Comparison of ENCODE assay signal across 13 cellular contexts in the genomic region with DNA sequence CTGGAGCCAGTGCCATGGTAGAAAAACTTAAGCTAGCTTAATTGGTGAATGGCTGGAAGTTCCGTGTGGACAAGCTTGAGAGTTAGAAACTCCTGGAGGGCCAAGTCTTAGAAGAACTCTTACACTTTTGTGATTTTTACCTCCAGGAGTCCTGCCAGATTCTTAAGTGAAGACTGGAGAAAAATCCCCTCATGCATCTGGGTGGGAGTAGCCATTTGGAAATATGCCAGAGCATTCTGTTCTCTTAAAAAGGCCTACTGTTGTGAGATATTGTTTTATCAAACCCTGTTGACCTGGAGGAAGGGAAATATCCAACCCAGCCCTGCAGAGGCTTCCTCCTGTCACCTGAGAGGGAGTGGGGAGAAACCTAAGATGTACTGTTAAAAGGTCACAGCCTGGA. TPM values are rescaled to one million over a fixed set of nuclear protein-coding genes. Genes with fewer than 3 reads are reported as not detected.
DNase-seq lines count a peak whose midpoint lies in the region; ATAC-seq and TF ChIP-seq lines count a peak whose summit lies in the region.
"Had no signal": no experiment of that assay in that cellular context is flagged by ENCODE, and none has a peak within 500 bp of the region (broad histone marks: within the 10 kb centered on the region; RNA-seq: fewer than 3 reads in every experiment).

No MANE protein-coding gene starts in this region.

- no peak overlapping the region for H3K27ac Mint-ChIP-seq in WTC11
- H3K27ac Mint-ChIP-seq: GM23338 had no signal

- no peak overlapping the region for H3K4me2 ChIP-seq in trophoblast cell (ENCODE audit: low read length)
- H3K4me2 ChIP-seq: GM23338 had no signal

- H3K27ac ChIP-seq in trophoblast cell (ENCODE audit: low read depth, low read length): peak overlapping the region; percentile 60
- H3K27ac ChIP-seq in upper lobe of left lung: no peak overlapping the region
- H3K27ac ChIP-seq: C4-2B had no signal

- no peak overlapping the region for H3K4me3 ChIP-seq in fibroblast of pulmonary artery (replicated peaks; ENCODE audit: low read depth, low read length)
- no peak overlapping the region for H3K4me3 ChIP-seq in trophoblast cell (ENCODE audit: low read depth, low read length)
- no peak overlapping the region for H3K4me3 ChIP-seq in upper lobe of left lung
- H3K4me3 ChIP-seq: GM23338 had no signal

- peak overlapping the region; percentile 53 for H2BK5ac ChIP-seq in trophoblast cell (ENCODE audit: low read depth, low read length, poor library complexity)

- H3K14ac ChIP-seq in trophoblast cell (ENCODE audit: low read length): no peak overlapping the region

- no peak overlapping the region for H3K23ac ChIP-seq in trophoblast cell (ENCODE audit: low read length)

- no peaks in the 10 kb centered on the region; the same call in 1 of the 2 replicates for H3K27me3 Mint-ChIP-seq in WTC11 (ENCODE audit: low read depth)
- H3K27me3 Mint-ChIP-seq: CD4-positive, alpha-beta memory T cell had no signal

- H3K9me3 Mint-ChIP-seq in WTC11: no peaks in the 10 kb centered on the region; the same call in 1 of the 2 replicates
- H3K9me3 Mint-ChIP-seq: GM23338 had no signal

- H4K91ac ChIP-seq in trophoblast cell (ENCODE audit: low read depth, low read length): no peak overlapping the region

- TF ChIP-seq CTCF in fibroblast of pulmonary artery (IDR thresholded peaks at IDR 0.05; ENCODE audit: low read length, missing control alignments) (no peak), WTC11 (IDR thresholded peaks at IDR 0.05) (no peak), upper lobe of left lung (IDR thresholded peaks at IDR 0.05) (no peak)

- H3K4me1 Mint-ChIP-seq in WTC11: peaks cover 18% of the 10 kb centered on the region
- H3K4me1 Mint-ChIP-seq: CD4-positive, alpha-beta memory T cell had no signal

- H3K4ac ChIP-seq in trophoblast cell (ENCODE audit: low read depth, low read length): no peak overlapping the region

- no peaks in the 10 kb centered on the region for H3K36me3 Mint-ChIP-seq in WTC11

- no peak overlapping the region for H3K4me3 Mint-ChIP-seq in WTC11
- H3K4me3 Mint-ChIP-seq: CD4-positive, alpha-beta memory T cell; GM23338 had no signal

- ATAC-seq in WTC11 (no peak), upper lobe of left lung (ENCODE audit: low FRiP score in 2 of 2) (no peak)
- ATAC-seq: GM23338 had no signal

- H3K27me3 ChIP-seq in trophoblast cell (ENCODE audit: insufficient read depth, low read length) (no peaks in the 10 kb centered on the region), upper lobe of left lung (no peaks in the 10 kb centered on the region)
- H3K27me3 ChIP-seq: BE2C had no signal

- H3K18ac ChIP-seq in trophoblast cell (ENCODE audit: low read length): no peak overlapping the region

- no peak overlapping the region for H2AFZ ChIP-seq in trophoblast cell (ENCODE audit: insufficient read depth, low read length, poor library complexity)
- H2AFZ ChIP-seq: GM23338 had no signal

- H3K9me3 ChIP-seq in trophoblast cell (ENCODE audit: insufficient read depth, low read depth, low read length) (peaks cover 1% of the 10 kb centered on the region), upper lobe of left lung (no peaks in the 10 kb centered on the region)
- H3K9me3 ChIP-seq: BE2C had no signal

- H3K36me3 ChIP-seq in trophoblast cell (ENCODE audit: control insufficient read depth in 1 of 2, insufficient read depth in 2 of 2, low read length in 2 of 2) (peaks cover 0 to 9% of the 10 kb centered on the region in 2 experiments), upper lobe of left lung (peaks cover 0 to 32% (median 6%) of the 10 kb centered on the region in 4 donors)
- H3K36me3 ChIP-seq: BE2C had no signal

- H4K8ac ChIP-seq in trophoblast cell (ENCODE audit: low read depth, low read length): no peak overlapping the region

- TF ChIP-seq EP300 in upper lobe of left lung (IDR thresholded peaks at IDR 0.05): no peak

- H4K12ac ChIP-seq in trophoblast cell (ENCODE audit: low read depth, low read length): no peak overlapping the region

- H3K4me1 ChIP-seq in trophoblast cell (ENCODE audit: control insufficient read depth in 1 of 2, insufficient read depth in 2 of 2, low read length in 2 of 2) (peaks cover 14 to 22% of the 10 kb centered on the region in 2 experiments), upper lobe of left lung (peaks cover 0 to 7% (median 2%) of the 10 kb centered on the region in 4 donors)
- H3K4me1 ChIP-seq: BE2C had no signal

- H2BK120ac ChIP-seq in trophoblast cell (ENCODE audit: insufficient read depth, low read length, poor library complexity): no peak overlapping the region

- H2AK5ac ChIP-seq in trophoblast cell (ENCODE audit: low read length): no peak overlapping the region

- TF ChIP-seq POLR2A in upper lobe of left lung (IDR thresholded peaks at IDR 0.05): no peak

- WGBS in trophoblast cell (ENCODE audit: extremely low coverage, insufficient coverage, insufficient read length): no CpG with 5 or more reads among the region's 1 CpG
- WGBS in upper lobe of left lung, 2 donors: 90 to 95% methylated on average over 1 of the region's 1 CpG

- CTCF ChIA-PET in WTC11 (lab: Charles Lee): interaction anchor here (1.1 kb wide), 1 partner anchor 18 kb away, joined by 7 read pairs; a partner anchor contains a TSS

- DNase-seq in amniotic epithelial cell (ENCODE audit: low read depth) (peak; percentile 51), fibroblast of pulmonary artery (ENCODE audit: low read depth) (peak; percentile 25), trophoblast cell (peak in 1 of 2 donors; percentile 10), SHP77 treated with DMSO at 0.1 percent for 48 hours (lab: John Stamatoyannopoulos, UW) (no peak), WTC11 (ENCODE audit: low spot score) (no peak), upper lobe of left lung (no peak)
- no peak for DNase-seq in activated CD4-positive, alpha-beta T cell treated with anti-CD3 and anti-CD28 coated beads for 48 hours
- DNase-seq: BE2C; CD4-positive, alpha-beta memory T cell; DMS79; H7 had no signal

- no peak overlapping the region for H3K9ac ChIP-seq in trophoblast cell (ENCODE audit: low read length)

- peaks cover 9% of the 10 kb centered on the region for H3K79me1 ChIP-seq in trophoblast cell (ENCODE audit: low read length)

- no peak overlapping the region for H2BK12ac ChIP-seq in trophoblast cell (ENCODE audit: low read length)

- POLR2A ChIA-PET in WTC11 (lab: Charles Lee): no interaction called here

- no peaks in the 10 kb centered on the region for H3K79me2 ChIP-seq in trophoblast cell (ENCODE audit: control insufficient read depth, insufficient read depth, low read length, poor library complexity)

TF ChIP-seq in WTC11, 78 proteins besides CTCF, POLR2A, EP300 and RAD21:
- TF ChIP-seq TCF7 (CRISPR knock-in tag; IDR thresholded peaks at IDR 0.05; ENCODE audit: low read depth) (no peak), GABPB1 (CRISPR knock-in tag; IDR thresholded peaks at IDR 0.05) (no peak)

RNA-seq across cellular contexts. Expression of a gene that starts 17.6 kb away (rescaled TPM):
- polyA plus RNA-seq in trophoblast cell (2013): 12.6 and 14.3 TPM in 2 replicates
- total RNA-seq in WTC11 (2021) (40.7 to 44.3 TPM (median 42.4 TPM) in 3 replicates), upper lobe of left lung (10 to 100 TPM in 1 of 6 donors, 1 to 10 TPM in 1, under 1 TPM in 3, not detected in 1; 0.49 to 18.6 (median 0.61) TPM)
- polyA plus RNA-seq: CD4-positive, alpha-beta memory T cell had no signal

RNA-seq across cellular contexts. Expression of a gene that starts 43.8 kb away (rescaled TPM):
- 28.7 and 29.8 TPM in 2 replicates for polyA plus RNA-seq in trophoblast cell (2013)
- 32.4 to 44.3 TPM (median 36.0 TPM) in 3 replicates for total RNA-seq in WTC11 (2021)
- 10 to 100 TPM; 35.3 to 60.1 (median 52.2) TPM for total RNA-seq in upper lobe of left lung

Comparison
In these comparisons a context has a peak if more than half of its experiments do, and no peak if none do; other contexts are left out.
1. DNase-seq: peak in amniotic epithelial cell (single experiment) and fibroblast of pulmonary artery (single experiment); none in SHP77 treated with DMSO at 0.1 percent for 48 hours (single experiment), activated CD4-positive, alpha-beta T cell treated with anti-CD3 and anti-CD28 coated beads for 48 hours (single experiment), WTC11 (single experiment) and upper lobe of left lung (0 of 2).